In the genomic region with DNA sequence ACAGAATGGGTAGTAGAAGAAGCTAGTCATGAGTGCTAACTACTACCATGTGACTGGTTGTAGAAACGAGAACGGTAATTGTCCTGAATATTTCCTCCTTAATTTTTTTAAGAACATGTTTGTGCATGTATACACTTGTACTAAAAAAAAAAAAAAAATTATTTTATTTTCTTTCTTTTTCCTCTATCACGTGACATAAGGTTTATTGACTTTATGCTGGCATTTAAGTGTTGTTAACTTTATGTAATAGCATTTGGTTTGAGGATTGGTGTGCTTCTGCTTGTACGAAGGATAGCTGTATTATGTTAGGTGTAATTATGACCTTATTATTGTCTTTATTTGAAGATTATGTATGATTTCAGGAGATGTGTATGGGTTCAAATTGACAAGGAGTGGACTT, we compare ENCODE assay signal across 32 cellular contexts.
DNase-seq lines count a peak whose midpoint lies in the region; ATAC-seq, FAIRE-seq and TF ChIP-seq lines count a peak whose summit lies in the region.
"Had no signal": no experiment of that assay in that cellular context is flagged by ENCODE, and none has a peak within 500 bp of the region (broad histone marks: within the 10 kb centered on the region; RNA-seq: fewer than 3 reads in every experiment).

No MANE protein-coding gene starts in this region.

- no peak overlapping the region for H3K9ac ChIP-seq in HepG2 (ENCODE audit: insufficient read depth, low read depth, low read length)
- H3K9ac ChIP-seq in K562 (ENCODE audit: insufficient read depth in 1 of 2, low read depth in 2 of 2, low read length in 2 of 2) = no peak overlapping the region
- H3K9ac ChIP-seq: BLaER1; BLaER1 treated with 17β-estradiol and CSF1 and Interleukin-3, amounts not matched to agents 10 nM and 100 nM had no signal

- BruUV-seq in HepG2 (replicated peaks; lab: Mats Ljungman, UMichigan) (no TSS peak), K562 (replicated peaks; lab: Mats Ljungman, UMichigan) (no TSS peak)

- H2AFZ ChIP-seq in HepG2 (ENCODE audit: low read length) (no peak overlapping the region), K562 (ENCODE audit: low read depth, low read length) (no peak overlapping the region)

- H3K4me2 ChIP-seq in HepG2 (ENCODE audit: low read depth, low read length) (no peak overlapping the region), A549 (no peak overlapping the region), K562 (ENCODE audit: insufficient read depth, low read length) (no peak overlapping the region)
- H3K4me2 ChIP-seq: BLaER1; BLaER1 treated with 17β-estradiol and CSF1 and Interleukin-3, amounts not matched to agents 10 nM and 100 nM had no signal

- DNase-seq in HepG2 (ENCODE audit: low spot score) = no peak
- no peak for DNase-seq in right lobe of liver
- DNase-seq in A549 (ENCODE audit: low read depth in 1 of 2, low spot score in 1 of 2) = no peak
- no peak for DNase-seq in K562 (ENCODE audit: extremely low read depth in 1 of 4, low spot score in 3 of 4)
- DNase-seq in activated naive CD4-positive, alpha-beta T cell treated with anti-CD3 and anti-CD28 coated beads, Interleukin-2, amount 50 U/mL, for 16 hours = no peak
- DNase-seq: 8988T; ACHN; AML-193; BE2C; C1 segment of cervical spinal cord; Caco-2; Calu3; CD4-positive, alpha-beta memory T cell; CD4-positive, alpha-beta T cell; CD4-positive, CD25-positive, alpha-beta regulatory T cell; CD8-positive, alpha-beta memory T cell; CD8-positive, alpha-beta T cell; COR-L47; DMS 273 treated with DMSO at 0.1 percent for 48 hours; DMS153; DMS53; DMS79; DMS79 treated with DMSO at 0.1 percent for 48 hours; DND-41; EL had no signal

- H4K20me1 ChIP-seq in HepG2 (ENCODE audit: insufficient read depth, low read length) (no peaks in the 10 kb centered on the region), K562 (replicated peaks; ENCODE audit: control insufficient read depth, insufficient read depth, low read length) (no peaks in the 10 kb centered on the region)
- H4K20me1 ChIP-seq: BLaER1; BLaER1 treated with 17β-estradiol and CSF1 and Interleukin-3, amounts not matched to agents 10 nM and 100 nM had no signal

- no peak for TF ChIP-seq RAD21 in HepG2 (CRISPR knock-in tag; IDR thresholded peaks at IDR 0.05)
- TF ChIP-seq RAD21 in A549 (conservative IDR thresholded peaks at IDR 0.05 in 1 of 2, IDR thresholded peaks at IDR 0.05 in 1 of 2) = no peak
- no peak for TF ChIP-seq RAD21 in K562 (CRISPR knock-in tag; conservative IDR thresholded peaks at IDR 0.05 in 1 of 2, IDR thresholded peaks at IDR 0.05 in 1 of 2)

- ATAC-seq in HepG2 (no peak), right lobe of liver (no peak), A549 (no peak), K562 (no peak), GM18907 (IDR thresholded peaks at IDR 0.05; ENCODE audit: unreplicated experiment) (no peak)
- ATAC-seq: CD8-positive, alpha-beta T cell had no signal

- 31% methylated on average over 4 of the region's 4 CpGs for WGBS in HepG2 (ENCODE audit: low lambda C conversion rate)
- WGBS in right lobe of liver (ENCODE audit: insufficient coverage, low coverage, low lambda C conversion rate, missing lambda C conversion rate) = 75% methylated on average over 4 of the region's 4 CpGs
- WGBS in A549 (ENCODE audit: missing lambda C conversion rate) = 18% methylated on average over 4 of the region's 4 CpGs
- 0% methylated on average over 2 of the region's 4 CpGs for WGBS in K562 (ENCODE audit: insufficient coverage, low coverage, missing lambda C conversion rate)

- TF ChIP-seq POLR2A in HepG2 (IDR thresholded peaks at IDR 0.05; ENCODE audit: insufficient read depth in 1 of 2, low read depth in 2 of 2, low read length in 2 of 2) (no peak), right lobe of liver (IDR thresholded peaks at IDR 0.05) (no peak), A549 (IDR thresholded peaks at IDR 0.05; ENCODE audit: low read length) (no peak), K562 (conservative IDR thresholded peaks at IDR 0.05) (no peak)

- POLR2A ChIA-PET in HepG2 (lab: Yijun Ruan, JAX) (no interaction called here), A549 (lab: Yijun Ruan, JAX) (no interaction called here), K562 (lab: Yijun Ruan, JAX) (no interaction called here)

- TF ChIP-seq EP300 in HepG2 (IDR thresholded peaks at IDR 0.05; ENCODE audit: low read depth in 2 of 2, low read length in 2 of 2) = no peak
- no peak for TF ChIP-seq EP300 in HepG2 (CRISPR knock-in tag; IDR thresholded peaks at IDR 0.05; ENCODE audit: borderline replicate concordance)
- no peak for TF ChIP-seq EP300 in A549 (IDR thresholded peaks at IDR 0.05)
- no peak for TF ChIP-seq EP300 in K562 (IDR thresholded peaks at IDR 0.05; ENCODE audit: low read length)

- no peaks in the 10 kb centered on the region for H3K27me3 ChIP-seq in HepG2 (ENCODE audit: control insufficient read depth in 1 of 2, insufficient read depth in 2 of 2, low read length in 2 of 2)
- no peaks in the 10 kb centered on the region for H3K27me3 ChIP-seq in right lobe of liver
- H3K27me3 ChIP-seq in K562 (ENCODE audit: control insufficient read depth in 2 of 2, insufficient read depth in 2 of 2, low read length in 2 of 2) = no peaks in the 10 kb centered on the region
- H3K27me3 ChIP-seq: BE2C; BLaER1; BLaER1 treated with 17β-estradiol and CSF1 and Interleukin-3, amounts not matched to agents 10 nM and 100 nM had no signal

- H3K36me3 ChIP-seq in HepG2 (replicated peaks in 1 of 2; ENCODE audit: control insufficient read depth in 1 of 2, insufficient read depth in 2 of 2, low read length in 2 of 2) = no peaks in the 10 kb centered on the region
- H3K36me3 ChIP-seq in right lobe of liver = no peaks in the 10 kb centered on the region
- H3K36me3 ChIP-seq in K562 (ENCODE audit: control insufficient read depth, insufficient read depth, low read length) = no peaks in the 10 kb centered on the region
- H3K36me3 ChIP-seq: BE2C; BLaER1; BLaER1 treated with 17β-estradiol and CSF1 and Interleukin-3, amounts not matched to agents 10 nM and 100 nM had no signal

- intact Hi-C loops in HepG2 (cut with micrococcal nuclease; ENCODE audit: unreplicated experiment) (no loop called here), right lobe of liver (cut with DNase I) (no loop called here), K562 (cut with micrococcal nuclease) (no loop called here)

- FAIRE-seq in HepG2 (lab: Jason Lieb, UNC) (no peak), A549 (lab: Jason Lieb, UNC) (no peak), K562 (lab: Jason Lieb, UNC) (no peak)
- FAIRE-seq: A204.1, D721Med had no signal

- in situ Hi-C loops in HepG2 (cut with HindIII; ENCODE audit: extremely low pct_ligation_motif_present, low pct_unique_long_range_greater_than_20kb) = no loop called here
- in situ Hi-C loops in K562 (cut with MboI) = no loop called here

- no peaks in the 10 kb centered on the region for H3K9me1 ChIP-seq in K562 (ENCODE audit: control insufficient read depth, insufficient read depth, low read length)

- H3K27ac ChIP-seq in HepG2 (ENCODE audit: extremely low read length, insufficient read depth, low read length) = no peak overlapping the region
- H3K27ac ChIP-seq in right lobe of liver = no peak overlapping the region
- H3K27ac ChIP-seq in A549 = no peak overlapping the region
- H3K27ac ChIP-seq in K562 (ENCODE audit: extremely low read depth, low read depth, low read length) = no peak overlapping the region
- H3K27ac ChIP-seq: 22Rv1; BLaER1; BLaER1 treated with 17β-estradiol and CSF1 and Interleukin-3, amounts not matched to agents 10 nM and 100 nM; C4-2B had no signal

- H3K4me3 ChIP-seq in HepG2 (replicated peaks in 1 of 3; ENCODE audit: insufficient read depth in 1 of 3, low read depth in 2 of 3, low read length in 3 of 3) (no peak overlapping the region), right lobe of liver (no peak overlapping the region), A549 (no peak overlapping the region), K562 (no peak overlapping the region)
- H3K4me3 ChIP-seq: BLaER1; BLaER1 treated with 17β-estradiol and CSF1 and Interleukin-3, amounts not matched to agents 10 nM and 100 nM had no signal

- H3K4me1 ChIP-seq in HepG2 (ENCODE audit: insufficient read depth, low read length) = no peaks in the 10 kb centered on the region
- peaks cover 0 to 12% (median 0%) of the 10 kb centered on the region in 4 donors for H3K4me1 ChIP-seq in right lobe of liver
- H3K4me1 ChIP-seq in A549 = no peaks in the 10 kb centered on the region
- no peaks in the 10 kb centered on the region for H3K4me1 ChIP-seq in K562 (replicated peaks in 1 of 2; ENCODE audit: control insufficient read depth in 2 of 2, insufficient read depth in 2 of 2, low read length in 2 of 2)
- H3K4me1 ChIP-seq: BE2C; BLaER1; BLaER1 treated with 17β-estradiol and CSF1 and Interleukin-3, amounts not matched to agents 10 nM and 100 nM; Caco-2 had no signal

- peaks cover 81% of the 10 kb centered on the region for H3K9me3 ChIP-seq in HepG2 (ENCODE audit: low read length)
- H3K9me3 ChIP-seq in right lobe of liver = no peaks in the 10 kb centered on the region
- H3K9me3 ChIP-seq in A549 = no peaks in the 10 kb centered on the region; the same call in 2 of the 3 replicates
- H3K9me3 ChIP-seq in K562 (replicated peaks; ENCODE audit: control insufficient read depth, insufficient read depth, low read depth, low read length) = no peaks in the 10 kb centered on the region
- H3K9me3 ChIP-seq: BE2C, BLaER1, Caco-2 had no signal

- CTCF ChIA-PET in HepG2 (lab: Yijun Ruan, JAX; ENCODE audit: low intra/inter-chr PET ratio, low total read pairs) = no interaction called here
- CTCF ChIA-PET in A549 (lab: Yijun Ruan, JAX) = no interaction called here
- CTCF ChIA-PET in K562 (lab: Yijun Ruan, JAX; ENCODE audit: low intra/inter-chr PET ratio) = no interaction called here

- TF ChIP-seq CTCF in HepG2 (CRISPR knock-in tag; IDR thresholded peaks at IDR 0.05) (no peak), right lobe of liver (IDR thresholded peaks at IDR 0.05) (no peak), A549 (IDR thresholded peaks at IDR 0.05) (no peak), K562 (IDR thresholded peaks at IDR 0.05 in 2 of 3, conservative IDR thresholded peaks at IDR 0.05 in 1 of 3; ENCODE audit: insufficient read depth in 2 of 3, low read depth in 1 of 3, low read length in 3 of 3) (no peak)

- H3K79me2 ChIP-seq in HepG2 (ENCODE audit: insufficient read depth, low read length) = no peaks in the 10 kb centered on the region
- no peaks in the 10 kb centered on the region for H3K79me2 ChIP-seq in K562 (ENCODE audit: control insufficient read depth, insufficient read depth, low read length)

TF ChIP-seq in HepG2, 621 proteins besides CTCF, POLR2A, EP300 and RAD21 (continues in another document):
- TF ChIP-seq ZNF382 (CRISPR knock-in tag; IDR thresholded peaks at IDR 0.05; ENCODE audit: borderline replicate concordance) (no peak), GTF3A (CRISPR knock-in tag; conservative IDR thresholded peaks at IDR 0.05) (no peak), ZNF383 (CRISPR knock-in tag; IDR thresholded peaks at IDR 0.05; ENCODE audit: borderline replicate concordance) (no peak)

TF ChIP-seq in A549, 52 proteins besides CTCF, POLR2A, EP300 and RAD21 (continues in another document):
- TF ChIP-seq, protein P1, sequence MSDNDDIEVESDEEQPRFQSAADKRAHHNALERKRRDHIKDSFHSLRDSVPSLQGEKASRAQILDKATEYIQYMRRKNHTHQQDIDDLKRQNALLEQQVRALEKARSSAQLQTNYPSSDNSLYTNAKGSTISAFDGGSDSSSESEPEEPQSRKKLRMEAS (IDR thresholded peaks at IDR 0.05) = no peak
